ENCODE assay signal across 1 cellular context in genomic region chr2:33133436-33133835, GRCh38.
TF ChIP-seq lines count a peak whose summit lies in the region.

No MANE protein-coding gene starts in this region.

TF ChIP-seq in HepG2, 621 proteins besides CTCF, POLR2A, EP300 and RAD21 (continued from another document):
- no peak for TF ChIP-seq ZNF275 (CRISPR knock-in tag; IDR thresholded peaks at IDR 0.05; ENCODE audit: borderline replicate concordance)
